In the genomic region with DNA sequence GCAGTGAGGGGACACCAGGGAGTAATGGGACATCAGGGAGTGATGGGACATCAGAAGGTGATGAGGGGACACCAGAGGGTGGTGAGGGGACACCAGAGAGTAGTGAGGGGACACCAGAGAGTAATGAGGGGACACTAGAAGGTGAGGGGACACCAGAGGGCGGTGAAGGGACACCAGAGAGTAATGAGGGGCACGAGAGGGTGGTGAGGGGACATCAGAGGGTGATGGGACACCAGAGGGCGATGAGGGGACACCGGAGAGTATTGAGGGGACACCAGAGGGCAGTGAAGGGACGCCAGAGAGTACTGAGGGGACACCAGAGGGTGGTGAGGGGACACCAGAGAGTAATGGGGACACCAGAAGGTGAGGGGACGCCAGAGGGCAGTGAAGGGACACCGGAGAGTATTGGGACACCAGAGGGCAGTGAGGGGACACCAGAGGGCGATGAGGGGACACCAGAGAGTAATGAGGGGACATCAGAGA, we compare ENCODE assay signal across 3 cellular contexts.
TF ChIP-seq lines count a peak whose summit lies in the region.

No MANE protein-coding gene starts in this region.

TF ChIP-seq in HCT116, 20 proteins besides CTCF, POLR2A, EP300 and RAD21:
- TF ChIP-seq POLR2AphosphoS5 (IDR thresholded peaks at IDR 0.05; ENCODE audit: low read depth, low read length), result no peak
- no peak for TF ChIP-seq REST (IDR thresholded peaks at IDR 0.05; ENCODE audit: low read depth)
- no peak for TF ChIP-seq EZH2 (IDR thresholded peaks at IDR 0.05)
- TF ChIP-seq JUND (IDR thresholded peaks at IDR 0.05), result no peak
- no peak for TF ChIP-seq TCF7L2 (IDR thresholded peaks at IDR 0.05; ENCODE audit: borderline replicate concordance, extremely low read depth, insufficient read depth, insufficient read length)
- TF ChIP-seq, protein P1, sequence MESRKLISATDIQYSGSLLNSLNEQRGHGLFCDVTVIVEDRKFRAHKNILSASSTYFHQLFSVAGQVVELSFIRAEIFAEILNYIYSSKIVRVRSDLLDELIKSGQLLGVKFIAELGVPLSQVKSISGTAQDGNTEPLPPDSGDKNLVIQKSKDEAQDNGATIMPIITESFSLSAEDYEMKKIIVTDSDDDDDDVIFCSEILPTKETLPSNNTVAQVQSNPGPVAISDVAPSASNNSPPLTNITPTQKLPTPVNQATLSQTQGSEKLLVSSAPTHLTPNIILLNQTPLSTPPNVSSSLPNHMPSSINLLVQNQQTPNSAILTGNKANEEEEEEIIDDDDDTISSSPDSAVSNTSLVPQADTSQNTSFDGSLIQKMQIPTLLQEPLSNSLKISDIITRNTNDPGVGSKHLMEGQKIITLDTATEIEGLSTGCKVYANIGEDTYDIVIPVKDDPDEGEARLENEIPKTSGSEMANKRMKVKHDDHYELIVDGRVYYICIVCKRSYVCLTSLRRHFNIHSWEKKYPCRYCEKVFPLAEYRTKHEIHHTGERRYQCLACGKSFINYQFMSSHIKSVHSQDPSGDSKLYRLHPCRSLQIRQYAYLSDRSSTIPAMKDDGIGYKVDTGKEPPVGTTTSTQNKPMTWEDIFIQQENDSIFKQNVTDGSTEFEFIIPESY (IDR thresholded peaks at IDR 0.05; ENCODE audit: extremely low read depth, insufficient replicate concordance, low read length), result no peak
- TF ChIP-seq, protein P2, sequence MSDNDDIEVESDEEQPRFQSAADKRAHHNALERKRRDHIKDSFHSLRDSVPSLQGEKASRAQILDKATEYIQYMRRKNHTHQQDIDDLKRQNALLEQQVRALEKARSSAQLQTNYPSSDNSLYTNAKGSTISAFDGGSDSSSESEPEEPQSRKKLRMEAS (IDR thresholded peaks at IDR 0.05), result no peak

TF ChIP-seq in K562, 482 proteins besides CTCF, POLR2A, EP300 and RAD21:
- TF ChIP-seq POLR2AphosphoS2 (IDR thresholded peaks at IDR 0.05; ENCODE audit: low read length) (peak; percentile 90; the same call in 1 of the 2 replicates), STAG1 (CRISPR knock-in tag; IDR thresholded peaks at IDR 0.05; ENCODE audit: borderline replicate concordance) (peak; percentile 32; the same call in 1 of the 2 replicates), SMC3 (conservative IDR thresholded peaks at IDR 0.05; ENCODE audit: insufficient read depth, low read depth, low read length) (0 out of 2 replicates have a peak, but pooled peaks have one; percentile 17), NFIC (IDR thresholded peaks at IDR 0.05) (0 out of 2 replicates have a peak, but pooled peaks have one; percentile 16), POLR3G (IDR thresholded peaks at IDR 0.05; ENCODE audit: extremely low read depth, insufficient read length, insufficient replicate concordance) (no peak), SUPT5H (IDR thresholded peaks at IDR 0.05) (peak; percentile 73)
- TF ChIP-seq, protein P3, sequence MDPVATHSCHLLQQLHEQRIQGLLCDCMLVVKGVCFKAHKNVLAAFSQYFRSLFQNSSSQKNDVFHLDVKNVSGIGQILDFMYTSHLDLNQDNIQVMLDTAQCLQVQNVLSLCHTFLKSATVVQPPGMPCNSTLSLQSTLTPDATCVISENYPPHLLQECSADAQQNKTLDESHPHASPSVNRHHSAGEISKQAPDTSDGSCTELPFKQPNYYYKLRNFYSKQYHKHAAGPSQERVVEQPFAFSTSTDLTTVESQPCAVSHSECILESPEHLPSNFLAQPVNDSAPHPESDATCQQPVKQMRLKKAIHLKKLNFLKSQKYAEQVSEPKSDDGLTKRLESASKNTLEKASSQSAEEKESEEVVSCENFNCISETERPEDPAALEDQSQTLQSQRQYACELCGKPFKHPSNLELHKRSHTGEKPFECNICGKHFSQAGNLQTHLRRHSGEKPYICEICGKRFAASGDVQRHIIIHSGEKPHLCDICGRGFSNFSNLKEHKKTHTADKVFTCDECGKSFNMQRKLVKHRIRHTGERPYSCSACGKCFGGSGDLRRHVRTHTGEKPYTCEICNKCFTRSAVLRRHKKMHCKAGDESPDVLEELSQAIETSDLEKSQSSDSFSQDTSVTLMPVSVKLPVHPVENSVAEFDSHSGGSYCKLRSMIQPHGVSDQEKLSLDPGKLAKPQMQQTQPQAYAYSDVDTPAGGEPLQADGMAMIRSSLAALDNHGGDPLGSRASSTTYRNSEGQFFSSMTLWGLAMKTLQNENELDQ (CRISPR knock-in tag; IDR thresholded peaks at IDR 0.05; ENCODE audit: borderline replicate concordance), result no peak
- TF ChIP-seq, protein P4, sequence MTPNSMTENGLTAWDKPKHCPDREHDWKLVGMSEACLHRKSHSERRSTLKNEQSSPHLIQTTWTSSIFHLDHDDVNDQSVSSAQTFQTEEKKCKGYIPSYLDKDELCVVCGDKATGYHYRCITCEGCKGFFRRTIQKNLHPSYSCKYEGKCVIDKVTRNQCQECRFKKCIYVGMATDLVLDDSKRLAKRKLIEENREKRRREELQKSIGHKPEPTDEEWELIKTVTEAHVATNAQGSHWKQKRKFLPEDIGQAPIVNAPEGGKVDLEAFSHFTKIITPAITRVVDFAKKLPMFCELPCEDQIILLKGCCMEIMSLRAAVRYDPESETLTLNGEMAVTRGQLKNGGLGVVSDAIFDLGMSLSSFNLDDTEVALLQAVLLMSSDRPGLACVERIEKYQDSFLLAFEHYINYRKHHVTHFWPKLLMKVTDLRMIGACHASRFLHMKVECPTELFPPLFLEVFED (CRISPR knock-in tag; conservative IDR thresholded peaks at IDR 0.05), result 0 out of 2 replicates have a peak, but pooled peaks have one; percentile 66
TF ChIP-seq in K562: peak in this region for 6.

TF ChIP-seq in neural cell, 6 proteins besides CTCF, POLR2A, EP300 and RAD21:
- no peak for TF ChIP-seq MXI1 (conservative IDR thresholded peaks at IDR 0.05; ENCODE audit: poor library complexity, severe bottlenecking)
- peak; percentile 28 for TF ChIP-seq SMC3 (conservative IDR thresholded peaks at IDR 0.05; ENCODE audit: poor library complexity)
